10 cellular contexts compared by ENCODE assay signal in the genomic region with DNA sequence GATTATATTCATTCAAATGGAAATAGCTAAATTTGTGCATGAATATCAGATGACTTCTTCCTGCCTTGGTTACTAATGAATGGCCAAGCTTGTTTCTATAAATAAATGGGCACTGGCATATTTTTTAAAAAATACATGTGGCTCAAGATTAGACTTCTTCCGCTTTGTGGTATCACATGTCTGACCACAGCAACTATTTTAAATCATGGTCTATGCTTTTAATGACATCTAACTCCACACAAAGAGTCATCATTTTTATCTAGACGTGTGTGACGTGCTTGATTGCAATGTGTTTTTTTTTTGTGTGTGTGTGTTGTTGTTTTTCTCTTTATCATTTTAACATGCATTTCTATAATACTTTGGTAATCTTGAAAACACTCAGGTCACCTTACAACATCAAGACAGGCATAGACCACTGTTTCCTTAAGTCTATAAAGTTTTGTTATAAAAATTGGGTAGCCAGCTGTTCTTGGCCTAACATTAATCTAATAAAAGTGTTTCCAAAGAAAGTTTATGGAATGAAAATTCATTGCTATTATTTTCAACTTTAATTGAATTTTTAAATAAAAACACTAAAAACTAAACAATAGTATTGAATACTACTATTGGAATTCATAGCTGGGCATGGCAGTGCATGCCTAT. TPM values are rescaled to one million over a fixed set of nuclear protein-coding genes. Genes with fewer than 3 reads are reported as not detected.
A peak's percentile ranks its signal among the peaks of the same experiment; 100 is the strongest.
DNase-seq lines count a peak whose midpoint lies in the region; ATAC-seq and TF ChIP-seq lines count a peak whose summit lies in the region.
"Had no signal": no experiment of that assay in that cellular context is flagged by ENCODE, and none has a peak within 500 bp of the region (broad histone marks: within the 10 kb centered on the region; RNA-seq: fewer than 3 reads in every experiment).

No MANE protein-coding gene starts in this region.

- intact Hi-C loops in lower lobe of right lung (cut with DNase I): no loop called here

- H3K27me3 ChIP-seq in lower lobe of right lung (ENCODE audit: low read depth): no peaks in the 10 kb centered on the region

- ATAC-seq in GM18517 (IDR thresholded peaks at IDR 0.05; ENCODE audit: unreplicated experiment): peak; percentile 28
- ATAC-seq in HG02884 (IDR thresholded peaks at IDR 0.05; ENCODE audit: unreplicated experiment): peak; percentile 20
- peak; percentile 40 to 51 for ATAC-seq in lower lobe of right lung
- no peak for ATAC-seq in GM18873 (IDR thresholded peaks at IDR 0.05; ENCODE audit: low FRiP score, unreplicated experiment)
- ATAC-seq: Panc1 had no signal

- no peaks in the 10 kb centered on the region for H3K36me3 ChIP-seq in lower lobe of right lung

- TF ChIP-seq CTCF in lower lobe of right lung (IDR thresholded peaks at IDR 0.05): no peak
- TF ChIP-seq CTCF in osteocyte (IDR thresholded peaks at IDR 0.05): no peak

- no peaks in the 10 kb centered on the region for H3K36me3 Mint-ChIP-seq in osteocyte (ENCODE audit: unreplicated experiment)
- no peaks in the 10 kb centered on the region for H3K36me3 Mint-ChIP-seq in activated naive CD8-positive, alpha-beta T cell treated with anti-CD3 and anti-CD28 coated beads for 36 hours

- H3K4me1 ChIP-seq in lower lobe of right lung: no peaks in the 10 kb centered on the region

- no peak overlapping the region for H3K4me3 Mint-ChIP-seq in osteocyte (ENCODE audit: unreplicated experiment)
- H3K4me3 Mint-ChIP-seq in activated naive CD8-positive, alpha-beta T cell treated with anti-CD3 and anti-CD28 coated beads for 36 hours: no peak overlapping the region

- DNase-seq in NOMO-1 (lab: John Stamatoyannopoulos, UW; ENCODE audit: unreplicated experiment in 2 of 2) (peak; percentile 76 to 91), lower lobe of right lung (no peak), DMS153 treated with DMSO at 0.1 percent for 48 hours (lab: John Stamatoyannopoulos, UW; ENCODE audit: unreplicated experiment) (no peak), osteocyte (ENCODE audit: extremely low spot score, unreplicated experiment) (no peak)
- no peak for DNase-seq in activated naive CD8-positive, alpha-beta T cell treated with anti-CD3 and anti-CD28 coated beads for 36 hours

- no peaks in the 10 kb centered on the region for H3K4me1 Mint-ChIP-seq in osteocyte (ENCODE audit: unreplicated experiment)
- peaks cover 37% of the 10 kb centered on the region for H3K4me1 Mint-ChIP-seq in activated naive CD8-positive, alpha-beta T cell treated with anti-CD3 and anti-CD28 coated beads for 36 hours

- H3K27ac ChIP-seq in lower lobe of right lung: no peak overlapping the region
- H3K27ac ChIP-seq: epithelial cell of prostate had no signal

- no peaks in the 10 kb centered on the region for H3K9me3 ChIP-seq in lower lobe of right lung

- no peaks in the 10 kb centered on the region for H3K9me3 Mint-ChIP-seq in osteocyte (ENCODE audit: unreplicated experiment)
- H3K9me3 Mint-ChIP-seq in activated naive CD8-positive, alpha-beta T cell treated with anti-CD3 and anti-CD28 coated beads for 36 hours: no peaks in the 10 kb centered on the region

- H3K27ac Mint-ChIP-seq in osteocyte (ENCODE audit: unreplicated experiment): no peak overlapping the region
- no peak overlapping the region for H3K27ac Mint-ChIP-seq in activated naive CD8-positive, alpha-beta T cell treated with anti-CD3 and anti-CD28 coated beads for 36 hours

- no peak overlapping the region for H3K4me3 ChIP-seq in lower lobe of right lung

- H3K27me3 Mint-ChIP-seq in osteocyte (ENCODE audit: unreplicated experiment): no peaks in the 10 kb centered on the region
- peaks cover 4% of the 10 kb centered on the region for H3K27me3 Mint-ChIP-seq in activated naive CD8-positive, alpha-beta T cell treated with anti-CD3 and anti-CD28 coated beads for 36 hours

RNA-seq across cellular contexts. Expression of gene RGS1, which starts 29.5 kb away (rescaled TPM):
- total RNA-seq in lower lobe of right lung (16.3 TPM), osteocyte (not detected in 2 replicates)
- total RNA-seq in activated naive CD8-positive, alpha-beta T cell treated with anti-CD3 and anti-CD28 coated beads for 36 hours: 1 to 10 TPM; 8.4 to 9.4 TPM

RNA-seq across cellular contexts. Expression of gene RGS13, which starts 30.8 kb away (rescaled TPM):
- total RNA-seq in lower lobe of right lung: 5.0 TPM
- not detected in 2 replicates for total RNA-seq in osteocyte
- not detected for total RNA-seq in activated naive CD8-positive, alpha-beta T cell treated with anti-CD3 and anti-CD28 coated beads for 36 hours

Comparison
In these comparisons a context has a peak if more than half of its experiments do, and no peak if none do; other contexts are left out.
1. DNase-seq: peak in NOMO-1 (2 of 2); none in lower lobe of right lung (single experiment), DMS153 treated with DMSO at 0.1 percent for 48 hours (single experiment), osteocyte (single experiment) and activated naive CD8-positive, alpha-beta T cell treated with anti-CD3 and anti-CD28 coated beads for 36 hours (single experiment).